Comparison of ENCODE assay signal across 8 cellular contexts in the genomic region with DNA sequence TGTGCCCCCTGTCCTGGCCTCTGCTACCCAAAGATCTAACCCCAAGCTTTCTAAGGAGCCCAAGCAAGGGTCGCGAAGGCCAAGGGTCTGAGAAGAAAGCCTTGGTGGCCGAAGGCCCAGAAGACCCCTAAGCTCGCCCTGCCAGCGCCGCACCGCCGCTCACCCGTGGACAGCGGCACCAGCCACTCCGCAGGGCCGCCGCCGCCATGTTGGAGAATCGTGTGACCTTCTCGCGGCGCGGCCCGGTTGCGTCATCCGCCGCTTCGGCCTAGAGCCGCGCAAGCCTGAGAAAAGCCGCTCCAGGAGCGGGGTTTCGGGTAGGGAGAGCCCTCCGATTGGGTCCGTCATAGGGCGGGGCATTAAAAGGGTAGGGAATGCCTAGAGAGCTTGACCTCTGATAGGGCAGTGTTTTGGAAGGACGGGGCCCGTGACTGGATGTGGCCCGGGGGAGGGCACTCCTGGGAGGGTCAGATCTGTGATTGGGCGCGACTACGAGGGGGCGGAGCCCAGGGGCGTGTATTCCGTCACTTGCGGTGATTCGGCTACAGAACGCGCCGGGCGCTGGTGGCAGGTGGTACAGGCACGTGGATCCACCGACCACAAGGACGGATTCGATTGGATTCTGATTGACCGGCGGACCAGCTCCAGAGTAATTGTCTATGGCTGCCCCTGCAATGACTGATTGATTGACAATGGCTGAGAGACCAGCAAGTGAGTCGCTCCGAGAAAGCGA. TPM values are rescaled to one million over a fixed set of nuclear protein-coding genes. Genes with fewer than 3 reads are reported as not detected.
DNase-seq lines count a peak whose midpoint lies in the region; ATAC-seq and TF ChIP-seq lines count a peak whose summit lies in the region.

A gene with protein sequence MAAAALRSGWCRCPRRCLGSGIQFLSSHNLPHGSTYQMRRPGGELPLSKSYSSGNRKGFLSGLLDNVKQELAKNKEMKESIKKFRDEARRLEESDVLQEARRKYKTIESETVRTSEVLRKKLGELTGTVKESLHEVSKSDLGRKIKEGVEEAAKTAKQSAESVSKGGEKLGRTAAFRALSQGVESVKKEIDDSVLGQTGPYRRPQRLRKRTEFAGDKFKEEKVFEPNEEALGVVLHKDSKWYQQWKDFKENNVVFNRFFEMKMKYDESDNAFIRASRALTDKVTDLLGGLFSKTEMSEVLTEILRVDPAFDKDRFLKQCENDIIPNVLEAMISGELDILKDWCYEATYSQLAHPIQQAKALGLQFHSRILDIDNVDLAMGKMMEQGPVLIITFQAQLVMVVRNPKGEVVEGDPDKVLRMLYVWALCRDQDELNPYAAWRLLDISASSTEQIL (minus strand): TSS at position 223 of the 733 bp plus-strand sequence. CDS start 15 bp downstream, at position 208.

- H3K36me3 ChIP-seq in left lung: peaks cover 0 to 25% of the 10 kb centered on the region in 2 donors

- ATAC-seq in GM19395 (IDR thresholded peaks at IDR 0.05; ENCODE audit: unreplicated experiment): peak; percentile 94
- ATAC-seq in HG03565 (IDR thresholded peaks at IDR 0.05; ENCODE audit: unreplicated experiment): peak; percentile 80
- ATAC-seq in left lung: peak; percentile 98

- no peaks in the 10 kb centered on the region for H3K27me3 ChIP-seq in left lung

- H3K4me3 ChIP-seq in left lung: peak within 1 kb of the TSS; percentile 74 to 91

- peaks cover 7 to 42% of the 10 kb centered on the region in 2 donors for H3K4me1 ChIP-seq in left lung

- H3K9me3 ChIP-seq in left lung: no peaks in the 10 kb centered on the region

- intact Hi-C loops in left lung (cut with DNase I): loop anchor here in 1 of 2 donors (10.0 kb wide), 1 partner anchor 311 kb away; no protein-coding TSS in a partner anchor

- H3K27ac ChIP-seq in C4-2B: peak within 1 kb of the TSS; percentile 95
- peak within 1 kb of the TSS; percentile 86 to 92 for H3K27ac ChIP-seq in left lung

- TF ChIP-seq CTCF in C4-2B (conservative IDR thresholded peaks at IDR 0.05): no peak
- TF ChIP-seq CTCF in left lung (IDR thresholded peaks at IDR 0.05): no peak

- DNase-seq in NCI-H774 (lab: John Stamatoyannopoulos, UW) (peak; percentile 99), dermis blood vessel endothelial cell (peak; percentile 99), left lung (peak; percentile 99)
- peak; percentile 98 for DNase-seq in activated CD4-positive, alpha-beta T cell treated with anti-CD3 and anti-CD28 coated beads, Interleukin-2, amount 50 U/mL, for 4 hours
- peak; percentile 95 to 97 for DNase-seq in stimulated activated CD4-positive, alpha-beta T cell treated with anti-CD3 and anti-CD28 coated beads, Interleukin-2, amount 100 ng/mL, for 48 hours

RNA-seq across cellular contexts. Expression of the gene that starts here (rescaled TPM):
- total RNA-seq in dermis blood vessel endothelial cell (44.0 and 53.4 TPM in 2 replicates), left lung (10 to 100 TPM; 42.2 to 52.1 TPM)

Comparison
In these comparisons a context has a peak if more than half of its experiments do, and no peak if none do; other contexts are left out.
1. Peak in every context shown above with its lines: DNase-seq, ATAC-seq, H3K4me3 ChIP-seq and H3K27ac ChIP-seq.